ENCODE assay signal across 8 cellular contexts in the genomic region with DNA sequence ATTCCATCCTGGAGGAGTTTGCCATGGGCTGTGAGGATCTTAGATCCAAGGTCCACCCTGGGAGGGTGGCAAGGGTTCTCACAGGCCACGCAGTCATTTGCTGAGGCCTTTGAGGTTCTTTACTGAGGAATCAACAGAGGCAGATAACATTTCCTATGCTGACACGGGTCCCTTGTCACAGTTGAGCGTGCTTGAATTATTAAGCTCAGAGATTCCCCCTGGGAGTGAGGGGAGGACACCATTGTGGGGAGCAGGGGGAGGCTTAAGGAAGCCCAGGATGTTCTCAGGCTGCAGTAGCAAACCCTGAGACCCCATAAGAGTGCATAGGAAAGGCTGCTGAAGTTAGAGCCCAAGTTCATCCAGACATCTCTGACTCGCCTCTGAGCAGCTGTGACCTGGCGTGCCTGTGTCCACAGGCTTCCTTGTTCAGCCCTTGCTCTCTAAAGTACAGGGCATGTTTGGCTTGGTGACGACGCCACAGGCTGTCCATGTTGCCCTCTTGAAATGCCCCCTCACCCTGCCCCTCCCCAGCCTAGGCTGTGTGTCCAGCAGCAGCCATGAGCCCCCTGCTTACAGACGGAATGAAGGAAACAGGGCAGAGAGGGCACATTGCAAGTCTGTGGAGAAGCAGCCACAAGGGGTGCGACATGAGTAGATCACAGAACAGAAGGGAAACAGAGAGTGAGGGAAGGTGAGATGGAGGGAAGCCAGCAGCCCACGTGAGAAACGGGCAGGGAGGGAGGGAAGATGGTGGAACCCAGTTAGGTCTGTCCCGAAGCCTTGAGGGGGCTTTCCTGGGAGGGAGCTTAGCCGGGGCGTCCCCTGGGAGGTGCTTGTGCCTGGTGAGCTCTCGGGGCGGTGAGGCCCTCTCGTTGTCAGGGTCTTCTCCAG. TPM values are rescaled to one million over a fixed set of nuclear protein-coding genes. Genes with fewer than 3 reads are reported as not detected.
A peak's percentile ranks its signal among the peaks of the same experiment; 100 is the strongest.
DNase-seq lines count a peak whose midpoint lies in the region; ATAC-seq and TF ChIP-seq lines count a peak whose summit lies in the region.

No MANE protein-coding gene starts in this region.

- H3K4me2 ChIP-seq in PC-3 (ENCODE audit: low read length): peak overlapping the region; percentile 47

- H3K79me2 ChIP-seq in PC-3 (ENCODE audit: low read length): no peaks in the 10 kb centered on the region

- no peak overlapping the region for H3K9ac ChIP-seq in PC-3 (ENCODE audit: low read length)

- peak overlapping the region; percentile 85 for H3K27ac Mint-ChIP-seq in glutamatergic neuron (ENCODE audit: unreplicated experiment)

- H3K4me1 ChIP-seq in PC-3 (ENCODE audit: insufficient read depth, low read length) (peaks cover 11% of the 10 kb centered on the region), testis (no peaks in the 10 kb centered on the region)

- no TSS peak for BruUV-seq in PC-3 (replicated peaks; lab: Mats Ljungman, UMichigan)

- H3K36me3 ChIP-seq in PC-3 (ENCODE audit: low read depth, low read length): peaks cover 15% of the 10 kb centered on the region
- H3K36me3 ChIP-seq in testis (ENCODE audit: low read depth, missing control alignments): no peaks in the 10 kb centered on the region

- H3K9me3 Mint-ChIP-seq in glutamatergic neuron (ENCODE audit: unreplicated experiment): peaks cover 7% of the 10 kb centered on the region

- no peak overlapping the region for H2AFZ ChIP-seq in PC-3 (ENCODE audit: low read length)

- H3K36me3 Mint-ChIP-seq in glutamatergic neuron (ENCODE audit: unreplicated experiment): peaks cover 10% of the 10 kb centered on the region

- H3K27ac ChIP-seq in PC-3 (ENCODE audit: low read length) (no peak overlapping the region), testis (no peak overlapping the region)

- H3K27me3 Mint-ChIP-seq in glutamatergic neuron (ENCODE audit: unreplicated experiment): peaks cover 19% of the 10 kb centered on the region

- POLR2A ChIA-PET in PC-3 (lab: Charles Lee; ENCODE audit: unreplicated experiment): no interaction called here

- ATAC-seq in GM21447 (IDR thresholded peaks at IDR 0.05; ENCODE audit: unreplicated experiment): peak; percentile 40
- peak; percentile 59 for ATAC-seq in PC-3
- ATAC-seq in GM21526 (IDR thresholded peaks at IDR 0.05; ENCODE audit: low FRiP score, unreplicated experiment): no peak

- H3F3A ChIP-seq in PC-3 (ENCODE audit: low read length, unreplicated experiment): no peaks in the 10 kb centered on the region

- no peak overlapping the region; the same call in 1 of the 2 replicates for H3K4me3 ChIP-seq in PC-3 (ENCODE audit: low read length)
- peak overlapping the region; percentile 25 for H3K4me3 ChIP-seq in skeletal muscle cell (ENCODE audit: low read depth, low read length)
- H3K4me3 ChIP-seq in testis: no peak overlapping the region

- intact Hi-C loops in PC-3 (cut with micrococcal nuclease) (loop anchor here (5.0 to 10.0 kb wide), 3 partner anchors 37 to 295 kb away; no protein-coding TSS in a partner anchor), testis (cut with DNase I; ENCODE audit: low total_unique reads) (no loop called here)

- DNase-seq in DMS53 treated with DMSO at 0.1 percent for 48 hours (lab: John Stamatoyannopoulos, UW; ENCODE audit: unreplicated experiment): peak; percentile 47
- DNase-seq in PC-3: no peak
- peak; percentile 20 for DNase-seq in glutamatergic neuron
- no peak for DNase-seq in skeletal muscle cell (ENCODE audit: low read depth)
- DNase-seq in testis: no peak
- no peak for DNase-seq in DMS153 treated with DMSO at 0.1 percent for 48 hours (lab: John Stamatoyannopoulos, UW; ENCODE audit: unreplicated experiment)

- no peak overlapping the region for H3K4me3 Mint-ChIP-seq in glutamatergic neuron (ENCODE audit: unreplicated experiment)

- no peaks in the 10 kb centered on the region for H3K9me3 ChIP-seq in PC-3 (ENCODE audit: low read length)
- no peaks in the 10 kb centered on the region for H3K9me3 ChIP-seq in testis

- peaks cover 15% of the 10 kb centered on the region for H3K4me1 Mint-ChIP-seq in glutamatergic neuron (ENCODE audit: low read depth, unreplicated experiment)

- no peak for TF ChIP-seq POLR2A in testis (IDR thresholded peaks at IDR 0.05)

- H3K27me3 ChIP-seq in PC-3 (ENCODE audit: low read length): no peaks in the 10 kb centered on the region
- H3K27me3 ChIP-seq in testis: no peaks in the 10 kb centered on the region

- 51 to 53% methylated on average over 13 to 17 of the region's 17 CpGs for WGBS in testis, 2 donors

- H4K20me1 ChIP-seq in PC-3 (ENCODE audit: low read length): no peaks in the 10 kb centered on the region

- no peak for TF ChIP-seq CTCF in PC-3 (conservative IDR thresholded peaks at IDR 0.05; ENCODE audit: low read depth, low read length)
- no peak for TF ChIP-seq CTCF in glutamatergic neuron (IDR thresholded peaks at IDR 0.05; ENCODE audit: partially characterized antibody, unreplicated experiment)
- no peak for TF ChIP-seq CTCF in testis (IDR thresholded peaks at IDR 0.05)

- no peaks in the 10 kb centered on the region for H3K9me2 ChIP-seq in PC-3 (replicated peaks; ENCODE audit: low read length)

- CTCF ChIA-PET in PC-3 (lab: Charles Lee): interaction anchor here (0.6 to 1.5 kb wide), 3 partner anchors 22 to 594 kb away, joined by 3 to 5 read pairs (median 4); no protein-coding TSS in a partner anchor

RNA-seq across cellular contexts. Expression of a gene that starts 34.0 kb away (rescaled TPM):
- total RNA-seq in PC-3 (2014; rRNA removed) (24.0 and 24.7 TPM in 2 replicates), glutamatergic neuron (ENCODE audit: unreplicated experiment) (69.7 TPM), testis (10 to 100 TPM; 33.5 to 40.3 TPM)
- polyA plus RNA-seq in testis (ENCODE audit: insufficient read depth, low read depth, low replicate concordance): 19.5 TPM

Comparison
In these comparisons a context has a peak if more than half of its experiments do, and no peak if none do; other contexts are left out.
1. DNase-seq: peak in DMS53 treated with DMSO at 0.1 percent for 48 hours (single experiment) and glutamatergic neuron (single experiment); none in PC-3 (single experiment), skeletal muscle cell (single experiment), testis (single experiment) and DMS153 treated with DMSO at 0.1 percent for 48 hours (single experiment).